25 cellular contexts compared by ENCODE assay signal in the genomic region with DNA sequence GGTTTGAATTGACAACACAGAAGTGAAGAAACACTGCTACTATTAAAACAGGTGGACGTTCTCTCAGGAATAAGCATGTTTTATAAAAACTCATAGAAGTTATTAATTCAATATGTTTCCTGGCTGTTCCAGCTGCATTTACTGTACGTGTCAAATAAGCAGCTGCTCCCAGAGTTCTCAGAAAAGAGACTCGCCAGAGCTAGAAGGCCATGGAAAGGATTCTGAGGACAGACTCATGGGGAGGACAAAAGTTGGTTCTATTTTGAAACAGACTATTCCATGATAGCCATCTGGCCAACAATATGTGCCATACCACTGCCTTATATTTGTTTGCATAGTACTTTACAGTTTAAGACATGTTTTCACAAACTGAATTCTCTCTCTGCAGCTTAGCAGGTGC.
"Had no signal": no experiment of that assay in that cellular context is flagged by ENCODE, and none has a peak within 500 bp of the region (broad histone marks: within the 10 kb centered on the region; RNA-seq: fewer than 3 reads in every experiment).

No MANE protein-coding gene starts in this region.

- H3K9ac ChIP-seq: parathyroid adenoma had no signal

- H3K9me3 ChIP-seq: neutrophil, right lobe of liver, sigmoid colon, thoracic aorta, thyroid gland, tibial nerve had no signal

- H3K27ac ChIP-seq: neutrophil, parathyroid adenoma, psoas muscle, right lobe of liver, sigmoid colon, stomach, thoracic aorta, thyroid gland, tibial nerve, upper lobe of left lung had no signal

- ATAC-seq: naive thymus-derived CD8-positive, alpha-beta T cell; natural killer cell treated with Interleukin-12 subunit alpha and Interleukin-12 subunit beta and Interleukin-15 and Interleukin-18, amount 100 ng/mL, for 72 hours; right cardiac atrium; right lobe of liver; stimulated activated effector memory CD8-positive, alpha-beta T cell treated with anti-CD3 and anti-CD28 coated beads, Interleukin-12 subunit alpha, Interleukin-12 subunit beta, amount 100 ng/mL, for 72 hours; stimulated activated naive B cell treated with anti-CD40 and anti-IgM and Interleukin-4, amounts not matched to agents 10 μg/mL and 1 μg/mL and 100 μg/mL, for 72 hours had no signal

- H3K27me3 ChIP-seq: neutrophil, right lobe of liver, sigmoid colon, stomach, thyroid gland, tibial nerve, upper lobe of left lung had no signal

- DNase-seq: naive thymus-derived CD8-positive, alpha-beta T cell; nephron progenitor cell; nucleus accumbens; posterior cingulate gyrus; psoas muscle; right cardiac atrium; right lobe of liver; sigmoid colon; small intestine; stimulated activated CD4-positive, alpha-beta T cell treated with anti-CD3 and anti-CD28 coated beads, Interleukin-15, amount 100 ng/mL, for 24 hours; stimulated activated CD4-positive, alpha-beta T cell treated with anti-CD3 and anti-CD28 coated beads, Interleukin-2, amount 100 ng/mL, for 24 hours; stimulated activated CD4-positive, alpha-beta T cell treated with anti-CD3 and anti-CD28 coated beads, Interleukin-2, amount 100 ng/mL, for 48 hours; stimulated activated CD4-positive, alpha-beta T cell treated with anti-CD3 and anti-CD28 coated beads, Interleukin-4, amount 100 ng/mL, for 24 hours; stimulated activated naive B cell treated with anti-CD40 and anti-IgM and Interleukin-4, amounts not matched to agents 10 μg/mL and 1 μg/mL and 100 μg/mL, for 72 hours; stimulated activated naive CD4-positive, alpha-beta T cell treated with Interleukin-2 at 50 U/mL for 16 hours; stomach; thyroid gland; trophoblast cell; upper lobe of left lung had no signal

- H3K4me3 ChIP-seq: psoas muscle, right lobe of liver, sigmoid colon, stomach, thoracic aorta, thyroid gland, tibial nerve, upper lobe of left lung had no signal

- H3K36me3 ChIP-seq: neutrophil, right lobe of liver, sigmoid colon, stomach, thoracic aorta, thyroid gland, tibial nerve, upper lobe of left lung had no signal

- H3K4me1 ChIP-seq: parathyroid adenoma, right lobe of liver, sigmoid colon, upper lobe of left lung had no signal

- H2AFZ ChIP-seq: parathyroid adenoma had no signal
